In genomic region chr6:147873826-147874225, GRCh38 we compare ENCODE assay signal across 22 cellular contexts.
A peak's percentile ranks its signal among the peaks of the same experiment; 100 is the strongest.
DNase-seq lines count a peak whose midpoint lies in the region; TF ChIP-seq lines count a peak whose summit lies in the region.
"Had no signal": no experiment of that assay in that cellular context is flagged by ENCODE, and none has a peak within 500 bp of the region (broad histone marks: within the 10 kb centered on the region; RNA-seq: fewer than 3 reads in every experiment).

No MANE protein-coding gene starts in this region.

- H3K36me3 ChIP-seq in tibial nerve: no peaks in the 10 kb centered on the region
- H3K36me3 ChIP-seq: BLaER1 treated with 17β-estradiol and CSF1 and Interleukin-3, amounts not matched to agents 10 nM and 100 nM; HAP-1 had no signal

- no peak for TF ChIP-seq CTCF in foreskin fibroblast (IDR thresholded peaks at IDR 0.05; ENCODE audit: low read depth, low read length)
- TF ChIP-seq CTCF in tibial nerve (IDR thresholded peaks at IDR 0.05): no peak

- no peaks in the 10 kb centered on the region for H3K9me3 ChIP-seq in tibial nerve
- H3K9me3 ChIP-seq: BLaER1 treated with 17β-estradiol and CSF1 and Interleukin-3, amounts not matched to agents 10 nM and 100 nM; HAP-1 had no signal

- H3K27ac ChIP-seq in tibial nerve: peak overlapping the region in 3 of 4 donors; percentile 8 to 52 (median 28)
- H3K27ac ChIP-seq: BLaER1 treated with 17β-estradiol and CSF1 and Interleukin-3, amounts not matched to agents 10 nM and 100 nM; KMS-11; SK-N-MC had no signal

- H3K4me1 ChIP-seq in tibial nerve: peaks cover 0 to 11% (median 0%) of the 10 kb centered on the region in 4 donors
- H3K4me1 ChIP-seq: HAP-1 had no signal

- no peak for TF ChIP-seq EP300 in tibial nerve (IDR thresholded peaks at IDR 0.05)

- DNase-seq in EH (ENCODE audit: low read depth): peak; percentile 47
- peak; percentile 58 for DNase-seq in dedifferentiated amniotic fluid mesenchymal stem cell (ENCODE audit: extremely low spot score)
- DNase-seq in foreskin fibroblast: peak; percentile 12 to 52
- DNase-seq in tibial nerve (ENCODE audit: low spot score in 2 of 2): no peak
- DNase-seq in NCI-H1092 treated with DMSO at 0.1 percent for 48 hours (lab: John Stamatoyannopoulos, UW): no peak
- no peak for DNase-seq in amygdala (lab: John Stamatoyannopoulos, UW)
- no peak for DNase-seq in NAMALWA (ENCODE audit: low spot score)
- DNase-seq: AML-193; CD4-positive, alpha-beta memory T cell; COR-L47; DMS53; GOT3; NCI-H1105 treated with DMSO at 0.1 percent for 48 hours; NCI-H1930; NCI-H2107; NCI-H524 treated with DMSO at 0.1 percent for 48 hours; NCI-H774; SIG-M5 had no signal

- H3K27me3 ChIP-seq in tibial nerve: no peaks in the 10 kb centered on the region
- H3K27me3 ChIP-seq: BLaER1 treated with 17β-estradiol and CSF1 and Interleukin-3, amounts not matched to agents 10 nM and 100 nM had no signal

- H3K4me3 ChIP-seq in foreskin fibroblast (ENCODE audit: low read depth in 1 of 2, low read length in 2 of 2) (no peak overlapping the region), tibial nerve (no peak overlapping the region)
- H3K4me3 ChIP-seq: BLaER1 treated with 17β-estradiol and CSF1 and Interleukin-3, amounts not matched to agents 10 nM and 100 nM; HAP-1; SK-N-MC had no signal

- TF ChIP-seq POLR2A in tibial nerve (IDR thresholded peaks at IDR 0.05): no peak

Comparison
In these comparisons a context has a peak if more than half of its experiments do, and no peak if none do; other contexts are left out.
1. DNase-seq: peak in EH (single experiment), dedifferentiated amniotic fluid mesenchymal stem cell (single experiment) and foreskin fibroblast (2 of 2); none in tibial nerve (0 of 2), NCI-H1092 treated with DMSO at 0.1 percent for 48 hours (single experiment), amygdala (0 of 56) and NAMALWA (single experiment).